In the genomic region with DNA sequence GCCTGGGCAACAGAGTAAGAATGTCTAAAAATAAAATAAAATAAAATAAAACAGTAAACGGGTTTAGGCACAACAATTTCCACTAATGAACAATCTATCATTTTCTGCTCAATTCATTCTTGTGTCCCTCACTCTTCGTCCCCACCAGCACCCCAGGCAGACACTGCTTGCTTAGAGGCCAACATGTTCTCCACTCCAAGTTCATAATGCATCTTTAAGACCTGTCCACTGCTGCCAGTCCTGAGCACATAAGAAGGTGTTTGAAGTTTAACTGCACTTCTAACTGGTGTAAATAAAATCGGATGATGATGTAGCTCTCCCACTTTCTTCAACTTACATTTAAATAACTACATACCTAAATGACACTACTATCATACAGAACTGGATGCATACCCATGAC, we compare ENCODE assay signal across 14 cellular contexts. TPM values are rescaled to one million over a fixed set of nuclear protein-coding genes. Genes with fewer than 3 reads are reported as not detected.
DNase-seq lines count a peak whose midpoint lies in the region; ATAC-seq and TF ChIP-seq lines count a peak whose summit lies in the region.
"Had no signal": no experiment of that assay in that cellular context is flagged by ENCODE, and none has a peak within 500 bp of the region (broad histone marks: within the 10 kb centered on the region; RNA-seq: fewer than 3 reads in every experiment).

No MANE protein-coding gene starts in this region.

- H3K27ac ChIP-seq in esophagus (ENCODE audit: low read depth in 2 of 2, low read length in 1 of 2) (peak overlapping the region; percentile 57 to 60), tibial nerve (peak overlapping the region in 3 of 4 donors; percentile 46 to 65 (median 57))

- TF ChIP-seq CTCF in nephron progenitor cell (IDR thresholded peaks at IDR 0.05): no peak
- TF ChIP-seq CTCF in tibial nerve (IDR thresholded peaks at IDR 0.05): no peak
- TF ChIP-seq CTCF in CD14-positive monocyte (IDR thresholded peaks at IDR 0.05): no peak

- H3K27ac Mint-ChIP-seq in IgD-negative memory B cell (peak overlapping the region in 2 of 3 donors; percentile 52 to 72), nephron progenitor cell (peak overlapping the region; percentile 74), CD14-positive monocyte (no peak overlapping the region)
- H3K27ac Mint-ChIP-seq: activated CD4-positive, alpha-beta T cell treated with anti-CD3 and anti-CD28 coated beads, Interleukin-2, amount 10 ng/mL, durations not matched to agents 7 days and 5 days; activated naive CD4-positive, alpha-beta T cell treated with anti-CD3 and anti-CD28 coated beads for 36 hours had no signal

- no peaks in the 10 kb centered on the region for H3K27me3 ChIP-seq in esophagus (ENCODE audit: control insufficient read depth in 1 of 2, insufficient read depth in 2 of 2, low read length in 2 of 2)
- no peaks in the 10 kb centered on the region for H3K27me3 ChIP-seq in tibial nerve

- 55 to 60% methylated on average over 3 of the region's 3 CpGs for WGBS in esophagus, 2 donors
- 72 to 78% methylated on average over 3 of the region's 3 CpGs for WGBS in tibial nerve, 2 donors

- H3K4me1 ChIP-seq in esophagus (ENCODE audit: control insufficient read depth in 2 of 2, insufficient read depth in 2 of 2, low read length in 1 of 2): peaks cover 0 to 14% of the 10 kb centered on the region in 2 donors
- H3K4me1 ChIP-seq in tibial nerve: peaks cover 0 to 50% (median 27%) of the 10 kb centered on the region in 4 donors

- H3K36me3 Mint-ChIP-seq in IgD-negative memory B cell (peaks cover 2% of the 10 kb centered on the region), nephron progenitor cell (ENCODE audit: low read depth) (peaks cover 8% of the 10 kb centered on the region), CD14-positive monocyte (no peaks in the 10 kb centered on the region)
- H3K36me3 Mint-ChIP-seq: CD4-positive, alpha-beta memory T cell had no signal

- DNase-seq in nephron progenitor cell: no peak
- DNase-seq in tibial nerve (ENCODE audit: low spot score in 2 of 2): no peak
- DNase-seq in posterior cingulate gyrus: no peak
- DNase-seq in stimulated activated naive CD4-positive, alpha-beta T cell (lab: John Stamatoyannopoulos, UW): no peak
- no peak for DNase-seq in CD14-positive monocyte (ENCODE audit: low spot score)
- DNase-seq: activated CD4-positive, alpha-beta T cell treated with anti-CD3 and anti-CD28 coated beads, Interleukin-2, amount 10 ng/mL, durations not matched to agents 7 days and 5 days; activated naive CD4-positive, alpha-beta T cell treated with anti-CD3 and anti-CD28 coated beads for 36 hours; CD4-positive, alpha-beta memory T cell; NCI-H1694 treated with DMSO at 0.1 percent for 48 hours; occipital lobe; T1000 had no signal

- TF ChIP-seq EP300 in tibial nerve (IDR thresholded peaks at IDR 0.05): no peak

- no peak for ATAC-seq in GM21360 (IDR thresholded peaks at IDR 0.05; ENCODE audit: unreplicated experiment)

- H3K4me3 Mint-ChIP-seq in IgD-negative memory B cell: peak overlapping the region in 2 of 4 donors; percentile 34 to 50
- no peak overlapping the region for H3K4me3 Mint-ChIP-seq in nephron progenitor cell
- no peak overlapping the region for H3K4me3 Mint-ChIP-seq in CD14-positive monocyte
- H3K4me3 Mint-ChIP-seq: activated CD4-positive, alpha-beta T cell treated with anti-CD3 and anti-CD28 coated beads, Interleukin-2, amount 10 ng/mL, durations not matched to agents 7 days and 5 days; activated naive CD4-positive, alpha-beta T cell treated with anti-CD3 and anti-CD28 coated beads for 36 hours; CD4-positive, alpha-beta memory T cell had no signal

- intact Hi-C loops in posterior cingulate gyrus (cut with DNase I): no loop called here
- intact Hi-C loops in CD14-positive monocyte (cut with micrococcal nuclease): no loop called here

- H3K36me3 ChIP-seq in esophagus (ENCODE audit: control insufficient read depth in 2 of 2, insufficient read depth in 2 of 2, low read length in 1 of 2): peaks cover 0 to 1% of the 10 kb centered on the region in 2 donors
- no peaks in the 10 kb centered on the region for H3K36me3 ChIP-seq in tibial nerve

- H3K4me1 Mint-ChIP-seq in IgD-negative memory B cell (peaks cover 46 to 62% (median 60%) of the 10 kb centered on the region in 3 donors), nephron progenitor cell (peaks cover 54% of the 10 kb centered on the region), CD14-positive monocyte (no peaks in the 10 kb centered on the region)
- H3K4me1 Mint-ChIP-seq: CD4-positive, alpha-beta memory T cell had no signal

- H3K9me3 Mint-ChIP-seq in IgD-negative memory B cell (no peaks in the 10 kb centered on the region), nephron progenitor cell (peaks cover 4% of the 10 kb centered on the region), CD14-positive monocyte (no peaks in the 10 kb centered on the region)
- H3K9me3 Mint-ChIP-seq: activated CD4-positive, alpha-beta T cell treated with anti-CD3 and anti-CD28 coated beads, Interleukin-2, amount 10 ng/mL, durations not matched to agents 7 days and 5 days; activated naive CD4-positive, alpha-beta T cell treated with anti-CD3 and anti-CD28 coated beads for 36 hours had no signal

- no peak overlapping the region for H3K4me3 ChIP-seq in esophagus (ENCODE audit: low read depth in 1 of 2, low read length in 2 of 2)
- H3K4me3 ChIP-seq in tibial nerve: no peak overlapping the region

- H3K9me3 ChIP-seq in esophagus (ENCODE audit: control insufficient read depth in 2 of 2, insufficient read depth in 1 of 2, low read depth in 1 of 2, low read length in 1 of 2): no peaks in the 10 kb centered on the region
- H3K9me3 ChIP-seq in tibial nerve: no peaks in the 10 kb centered on the region

- TF ChIP-seq POLR2A in tibial nerve (IDR thresholded peaks at IDR 0.05): no peak

- H3K27me3 Mint-ChIP-seq in IgD-negative memory B cell: no peaks in the 10 kb centered on the region
- peaks cover 3% of the 10 kb centered on the region for H3K27me3 Mint-ChIP-seq in nephron progenitor cell (ENCODE audit: low read depth, poor library complexity)
- H3K27me3 Mint-ChIP-seq in CD14-positive monocyte (ENCODE audit: low read depth in 3 of 3): peaks cover 0 to 6% (median 0%) of the 10 kb centered on the region in 3 donors

RNA-seq across cellular contexts. Expression of gene PDLIM1, which starts 13.2 kb away (rescaled TPM):
- polyA plus RNA-seq in IgD-negative memory B cell (357 TPM), esophagus (100 to 1,000 TPM in 1 of 2 donors, 10 to 100 TPM in 1; 79.9 to 117 TPM), CD14-positive monocyte (1 to 10 TPM; 4.8 to 5.2 TPM)
- 100 to 1,000 TPM; 113 to 150 (median 128) TPM for total RNA-seq in tibial nerve

Comparison
In these comparisons a context has a peak if more than half of its experiments do, and no peak if none do; other contexts are left out.
1. H3K27ac Mint-ChIP-seq: peak in IgD-negative memory B cell (2 of 3) and nephron progenitor cell (single experiment); none in CD14-positive monocyte (0 of 7).
2. RNA of gene PDLIM1, which starts 13.2 kb away (polyA plus RNA-seq): 357 TPM in IgD-negative memory B cell (single experiment) and 79.9 to 117 TPM in esophagus; 4.8 to 5.2 TPM in CD14-positive monocyte; every median in the first group is over 10 times any median in the second.